Comparison of ENCODE assay signal across 15 cellular contexts in the genomic region with DNA sequence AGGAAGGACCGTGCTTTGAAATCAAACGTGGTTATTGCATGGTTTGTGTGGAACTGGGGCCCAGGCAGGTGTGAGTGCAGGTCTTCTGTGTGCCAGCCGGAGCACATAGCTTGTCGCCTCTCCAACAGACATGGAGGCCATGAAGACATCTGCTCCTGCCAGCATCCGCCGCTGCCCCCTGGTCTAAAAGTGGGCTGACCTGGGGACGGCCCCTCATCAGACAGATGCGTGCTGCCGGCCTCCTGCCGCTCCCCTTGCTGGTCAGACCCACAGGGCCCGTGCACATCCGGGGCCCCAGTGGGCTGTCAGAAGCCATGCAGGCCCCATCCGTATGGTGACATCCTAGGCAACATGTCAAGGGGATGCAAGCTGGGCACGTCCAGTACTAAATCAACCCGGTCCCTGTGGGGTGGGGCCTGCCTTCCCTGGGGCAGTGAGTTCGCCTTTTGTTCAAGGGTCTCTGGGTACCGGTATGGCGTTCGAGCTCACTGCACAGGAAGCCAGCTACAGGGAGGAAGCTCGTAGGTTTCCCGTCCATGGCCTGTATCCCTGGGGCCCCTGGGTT.
"Had no signal": no experiment of that assay in that cellular context is flagged by ENCODE, and none has a peak within 500 bp of the region (broad histone marks: within the 10 kb centered on the region; RNA-seq: fewer than 3 reads in every experiment).

No MANE protein-coding gene starts in this region.

- H3K27ac ChIP-seq: gastrocnemius medialis, suprapubic skin, thyroid gland had no signal

- H3K9me3 ChIP-seq: gastrocnemius medialis, mucosa of descending colon, suprapubic skin, thyroid gland had no signal

- H3K4me2 ChIP-seq: smooth muscle cell had no signal

- H3K4me3 ChIP-seq: gastrocnemius medialis, mucosa of descending colon, smooth muscle cell, suprapubic skin, thyroid gland had no signal

- H3K27me3 ChIP-seq: gastrocnemius medialis, suprapubic skin, thyroid gland had no signal

- DNase-seq: effector memory CD4-positive, alpha-beta T cell; gastrocnemius medialis; islet precursor cell; stimulated activated CD4-positive, alpha-beta T cell treated with anti-CD3 and anti-CD28 coated beads, Interleukin-4, amount 100 ng/mL, for 1 hour; stimulated activated CD8-positive, alpha-beta memory T cell treated with anti-CD3 and anti-CD28 coated beads, Interleukin-4, amount 100 ng/mL, for 48 hours; stimulated activated naive CD8-positive, alpha-beta T cell treated with anti-CD3 and anti-CD28 coated beads, Interleukin-15, Interleukin-2, amounts not matched to agents 100 U/mL and 50 U/mL, for 24 hours; thyroid gland had no signal

- FAIRE-seq: endometrium had no signal

- ATAC-seq: esophagus mucosa; gastrocnemius medialis; mucosa of descending colon; naive thymus-derived CD8-positive, alpha-beta T cell; right cardiac atrium; stimulated activated effector memory CD8-positive, alpha-beta T cell treated with anti-CD3 and anti-CD28 coated beads, Interleukin-12 subunit alpha, Interleukin-12 subunit beta, amount 100 ng/mL, for 72 hours; stimulated activated naive CD8-positive, alpha-beta T cell treated with anti-CD3 and anti-CD28 coated beads, Interleukin-15, Interleukin-2, amounts not matched to agents 100 U/mL and 50 U/mL, for 24 hours had no signal
